ENCODE assay signal across 8 cellular contexts in genomic region chr11:78078218-78079167, GRCh38. TPM values are rescaled to one million over a fixed set of nuclear protein-coding genes. Genes with fewer than 3 reads are reported as not detected.
DNase-seq lines count a peak whose midpoint lies in the region; ATAC-seq and TF ChIP-seq lines count a peak whose summit lies in the region.

No MANE protein-coding gene starts in this region.

- no TSS peak for BruUV-seq in PC-9 (replicated peaks; lab: Mats Ljungman, UMichigan)

- H3K4me3 ChIP-seq in PC-9 (peak overlapping the region; percentile 89), epithelial cell of proximal tubule (ENCODE audit: low read depth, low read length) (peak overlapping the region; percentile 94)

- H3K27me3 Mint-ChIP-seq in progenitor cell of endocrine pancreas = peaks cover 4% of the 10 kb centered on the region

- H3K4me1 ChIP-seq in ES-I3 (ENCODE audit: insufficient read depth, low read length) = peaks cover 12% of the 10 kb centered on the region; the same call in 1 of the 2 replicates
- H3K4me1 ChIP-seq in PC-9 (replicated peaks; ENCODE audit: insufficient read depth) = peaks cover 35% of the 10 kb centered on the region

- no peaks in the 10 kb centered on the region for H3K9me2 ChIP-seq in PC-9 (ENCODE audit: insufficient read depth)

- peaks cover 19% of the 10 kb centered on the region for H3K4me1 Mint-ChIP-seq in progenitor cell of endocrine pancreas (ENCODE audit: low read depth)

- intact Hi-C loops in PC-9 (cut with micrococcal nuclease; ENCODE audit: unreplicated experiment) = loop anchor here (1.0 to 5.0 kb wide), 3 partner anchors 84 to 441 kb away; partner anchors contain the start of genes CLNS1A and INTS4

- H3K36me3 Mint-ChIP-seq in progenitor cell of endocrine pancreas (ENCODE audit: insufficient read depth) = peaks cover 7% of the 10 kb centered on the region

- peaks cover 42% of the 10 kb centered on the region for H4K20me1 ChIP-seq in PC-9 (ENCODE audit: insufficient read depth)

- H3K79me2 ChIP-seq in PC-9 (ENCODE audit: low read depth) = peaks cover 62% of the 10 kb centered on the region

- H3K4me3 Mint-ChIP-seq in progenitor cell of endocrine pancreas (ENCODE audit: low read depth) = peak overlapping the region; percentile 90

- POLR2A ChIA-PET in PC-9 (lab: Charles Lee; ENCODE audit: unreplicated experiment) = interaction anchor here (0.6 to 0.8 kb wide), 4 partner anchors 20 to 341 kb away, joined by 3 to 14 read pairs (median 4); no protein-coding TSS in a partner anchor

- peaks cover 3% of the 10 kb centered on the region for H3K9me3 Mint-ChIP-seq in progenitor cell of endocrine pancreas (ENCODE audit: low read depth)

- no peaks in the 10 kb centered on the region for H3K9me3 ChIP-seq in ES-I3 (ENCODE audit: control insufficient read depth, insufficient read depth, low read length)
- H3K9me3 ChIP-seq in PC-9 (ENCODE audit: insufficient read depth, low read depth) = no peaks in the 10 kb centered on the region

- H2AFZ ChIP-seq in PC-9 = peak overlapping the region; percentile 97

- H3K27ac ChIP-seq in PC-9 = peak overlapping the region; percentile 46

- no peak for ATAC-seq in GM19455 (IDR thresholded peaks at IDR 0.05; ENCODE audit: unreplicated experiment)

- no peaks in the 10 kb centered on the region; the same call in 1 of the 2 replicates for H3F3A ChIP-seq in PC-9 (ENCODE audit: insufficient read depth, low read depth)

- H3K4me2 ChIP-seq in PC-9 = peak overlapping the region; percentile 86

- H3K27ac Mint-ChIP-seq in progenitor cell of endocrine pancreas = peak overlapping the region; percentile 97

- TF ChIP-seq CTCF in PC-9 (conservative IDR thresholded peaks at IDR 0.05) (no peak), epithelial cell of proximal tubule (conservative IDR thresholded peaks at IDR 0.05; ENCODE audit: low read depth, low read length) (no peak), progenitor cell of endocrine pancreas (IDR thresholded peaks at IDR 0.05; ENCODE audit: unreplicated experiment) (no peak)

- H3K9ac ChIP-seq in ES-I3 (ENCODE audit: low read depth, low read length) = peak overlapping the region; percentile 91

- H3K36me3 ChIP-seq in ES-I3 (ENCODE audit: insufficient read depth, low read length) = no peaks in the 10 kb centered on the region
- peaks cover 16% of the 10 kb centered on the region; the same call in 1 of the 2 replicates for H3K36me3 ChIP-seq in PC-9 (ENCODE audit: low read depth)

- CTCF ChIA-PET in PC-9 (lab: Charles Lee) = interaction anchor here (0.6 to 1.1 kb wide), 2 partner anchors 84 to 435 kb away, joined by 3 to 4 read pairs; partner anchors contain the start of gene INTS4

- no peaks in the 10 kb centered on the region for H3K27me3 ChIP-seq in PC-9 (ENCODE audit: insufficient read depth, low read depth)

- peak in 1 of 2 experiments; percentile 54 for DNase-seq in PC-9
- no peak for DNase-seq in epithelial cell of proximal tubule (ENCODE audit: low read depth)
- DNase-seq in progenitor cell of endocrine pancreas (ENCODE audit: low spot score, unreplicated experiment) = no peak
- no peak for DNase-seq in NCI-H774 (lab: John Stamatoyannopoulos, UW)
- no peak for DNase-seq in DMS53 treated with DMSO at 0.1 percent for 48 hours (lab: John Stamatoyannopoulos, UW; ENCODE audit: unreplicated experiment)
- no peak for DNase-seq in activated CD4-positive, alpha-beta T cell treated with anti-CD3 and anti-CD28 coated beads, Interleukin-2, amount 50 U/mL, for 4 hours

RNA-seq across cellular contexts. Expression of gene NDUFC2, which starts 1.2 kb away (rescaled TPM):
- total RNA-seq in PC-9 (2021) (380 and 394 TPM in 2 replicates), epithelial cell of proximal tubule (159 and 164 TPM in 2 replicates), progenitor cell of endocrine pancreas (177 TPM in 2 replicates)

RNA-seq across cellular contexts. Expression of gene THRSP, which starts 14.8 kb away (rescaled TPM):
- 0.72 TPM in 1 of 2 replicates, not detected in the other for total RNA-seq in PC-9 (2021)
- not detected in 2 replicates for total RNA-seq in epithelial cell of proximal tubule
- total RNA-seq in progenitor cell of endocrine pancreas = not detected in 2 replicates

RNA-seq across cellular contexts. Expression of gene KCTD14, which starts 55.4 kb away (rescaled TPM):
- total RNA-seq in PC-9 (2021) (12.0 and 21.3 TPM in 2 replicates), epithelial cell of proximal tubule (8.5 and 26.8 TPM in 2 replicates), progenitor cell of endocrine pancreas (5.4 and 8.9 TPM in 2 replicates)
